In genomic region chr17:29778936-29779811, GRCh38 we compare ENCODE assay signal across 8 cellular contexts.
DNase-seq lines count a peak whose midpoint lies in the region; FAIRE-seq and TF ChIP-seq lines count a peak whose summit lies in the region.

No MANE protein-coding gene starts in this region.

- H3K36me3 Mint-ChIP-seq in activated naive CD4-positive, alpha-beta T cell treated with anti-CD3 and anti-CD28 coated beads, Interleukin-2, amount 10 ng/mL, durations not matched to agents 7 days and 5 days: peaks cover 13% of the 10 kb centered on the region

- no peaks in the 10 kb centered on the region for H3K27me3 Mint-ChIP-seq in activated naive CD4-positive, alpha-beta T cell treated with anti-CD3 and anti-CD28 coated beads, Interleukin-2, amount 10 ng/mL, durations not matched to agents 7 days and 5 days

- H3K27me3 ChIP-seq in prostate gland (replicated peaks; ENCODE audit: insufficient read depth): no peaks in the 10 kb centered on the region

- DNase-seq in NCI-H1417 (lab: John Stamatoyannopoulos, UW): peak; percentile 18 to 69 (median 40)
- no peak for DNase-seq in NCI-H1417 treated with DMSO at 0.1 percent for 48 hours (lab: John Stamatoyannopoulos, UW)
- peak; percentile 43 for DNase-seq in LoVo (ENCODE audit: low spot score)
- DNase-seq in SKM-1 treated with dmso at 0.1 percent for 144 hours (lab: John Stamatoyannopoulos, UW; ENCODE audit: unreplicated experiment): peak; percentile 59
- peak; percentile 88 for DNase-seq in activated naive CD4-positive, alpha-beta T cell treated with anti-CD3 and anti-CD28 coated beads, Interleukin-2, amount 10 ng/mL, durations not matched to agents 7 days and 5 days
- peak; percentile 45 to 95 (median 85) for DNase-seq in head of caudate nucleus
- peak; percentile 72 for DNase-seq in prostate gland (ENCODE audit: low spot score)
- DNase-seq in urothelium cell line (ENCODE audit: low spot score): peak; percentile 63

- peaks cover 11% of the 10 kb centered on the region for H3K4me1 Mint-ChIP-seq in activated naive CD4-positive, alpha-beta T cell treated with anti-CD3 and anti-CD28 coated beads, Interleukin-2, amount 10 ng/mL, durations not matched to agents 7 days and 5 days

- no peak for FAIRE-seq in urothelium cell line (lab: Jason Lieb, UNC)

- intact Hi-C loops in head of caudate nucleus (cut with DNase I) (loop anchor here (5.0 kb wide), 1 partner anchor 137 kb away; no protein-coding TSS in a partner anchor), prostate gland (cut with DNase I) (loop anchor here (1.0 to 5.0 kb wide), 2 partner anchors 140 to 197 kb away; no protein-coding TSS in a partner anchor)

- H3K4me3 ChIP-seq in prostate gland: no peak overlapping the region

- no peak overlapping the region for H3K27ac ChIP-seq in prostate gland

- H3K9me3 Mint-ChIP-seq in activated naive CD4-positive, alpha-beta T cell treated with anti-CD3 and anti-CD28 coated beads, Interleukin-2, amount 10 ng/mL, durations not matched to agents 7 days and 5 days: no peaks in the 10 kb centered on the region

- CTCF ChIA-PET in activated naive CD4-positive, alpha-beta T cell treated with anti-CD3 and anti-CD28 coated beads, Interleukin-2, amount 10 ng/mL, durations not matched to agents 7 days and 5 days (lab: Charles Lee): interaction anchor here (0.6 to 7.4 kb wide), 25 partner anchors 11 to 314 kb away, joined by 3 to 108 read pairs (median 5); no protein-coding TSS in a partner anchor

- H3K4me1 ChIP-seq in prostate gland (replicated peaks): no peaks in the 10 kb centered on the region

- peak; percentile 54 to 90 (median 84) for TF ChIP-seq CTCF in prostate gland (IDR thresholded peaks at IDR 0.05)

- no peaks in the 10 kb centered on the region for H3K9me3 ChIP-seq in prostate gland

- no peak overlapping the region for H3K4me3 Mint-ChIP-seq in activated naive CD4-positive, alpha-beta T cell treated with anti-CD3 and anti-CD28 coated beads, Interleukin-2, amount 10 ng/mL, durations not matched to agents 7 days and 5 days

- TF ChIP-seq POLR2A in prostate gland (IDR thresholded peaks at IDR 0.05): no peak

- H3K27ac Mint-ChIP-seq in activated naive CD4-positive, alpha-beta T cell treated with anti-CD3 and anti-CD28 coated beads, Interleukin-2, amount 10 ng/mL, durations not matched to agents 7 days and 5 days: no peak overlapping the region

- 48% methylated on average over 8 of the region's 8 CpGs for WGBS in prostate gland

- H3K36me3 ChIP-seq in prostate gland: no peaks in the 10 kb centered on the region
